26 cellular contexts compared by ENCODE assay signal in the genomic region with DNA sequence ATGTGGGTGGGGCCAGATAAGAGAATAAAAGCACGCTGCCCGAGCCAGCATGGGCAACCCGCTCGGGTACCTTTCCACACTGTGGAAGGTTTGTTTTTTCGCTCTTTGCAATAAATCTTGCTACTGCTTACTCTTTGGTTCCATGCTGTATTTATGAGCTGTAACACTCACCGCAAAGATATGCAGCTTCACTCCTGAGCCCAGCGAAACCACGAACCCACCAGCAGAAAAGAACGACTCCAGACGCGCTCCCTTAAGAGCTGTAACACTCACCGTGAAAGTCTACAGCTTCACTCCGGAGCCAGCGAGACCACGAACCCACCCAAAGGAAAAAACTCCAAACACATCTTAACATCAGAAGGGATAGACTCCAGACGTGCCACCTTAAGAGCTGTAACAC.
"Had no signal": no experiment of that assay in that cellular context is flagged by ENCODE, and none has a peak within 500 bp of the region (broad histone marks: within the 10 kb centered on the region; RNA-seq: fewer than 3 reads in every experiment).

No MANE protein-coding gene starts in this region.

- H3K27me3 ChIP-seq: body of pancreas, cardiac muscle cell, colonic mucosa, gastrocnemius medialis, hepatocyte, neutrophil, right lobe of liver, stomach, tibial artery had no signal

- H3K4me1 ChIP-seq: body of pancreas, colonic mucosa, gastrocnemius medialis, right lobe of liver, stomach, tibial artery had no signal

- H3K27ac ChIP-seq: body of pancreas, cardiac muscle cell, colonic mucosa, gastrocnemius medialis, hepatocyte, neutrophil, right lobe of liver, skin epidermis, stomach, tibial artery had no signal

- ATAC-seq: activated CD8-positive, alpha-beta T cell treated with anti-CD3 and anti-CD28 coated beads for 36 hours; activated naive CD4-positive, alpha-beta T cell treated with anti-CD3 and anti-CD28 coated beads, Interleukin-2, amount 50 U/mL, for 72 hours; body of pancreas; effector memory CD8-positive, alpha-beta T cell; gastrocnemius medialis; left cardiac atrium; right lobe of liver; stimulated activated naive B cell treated with anti-CD40 and anti-IgM and Interleukin-4, amounts not matched to agents 10 μg/mL and 1 μg/mL and 100 μg/mL, for 72 hours; T-helper 17 cell; WTC11 had no signal

- DNase-seq: activated CD4-positive, alpha-beta T cell treated with anti-CD3 and anti-CD28 coated beads for 1 hour; activated CD4-positive, alpha-beta T cell treated with anti-CD3 and anti-CD28 coated beads, Interleukin-2, amount 50 U/mL, for 1 hour; activated CD8-positive, alpha-beta T cell treated with anti-CD3 and anti-CD28 coated beads for 36 hours; activated T-cell treated with anti-CD3 and anti-CD28 coated beads, Interleukin-2, amount 50 U/mL, for 48 hours; body of pancreas; cerebellar nuclear complex; colonic mucosa; effector memory CD8-positive, alpha-beta T cell; erythroblast; gastrocnemius medialis; left cardiac atrium; mammary epithelial cell; naive B cell; nephron progenitor cell; right lobe of liver; stimulated activated CD4-positive, alpha-beta T cell treated with anti-CD3 and anti-CD28 coated beads, Interleukin-1b, Interleukin-23, amount 100 ng/mL, for 48 hours; stimulated activated naive B cell treated with anti-CD40 and anti-IgM and Interleukin-4, amounts not matched to agents 10 μg/mL and 1 μg/mL and 100 μg/mL, for 72 hours; stomach; T-helper 17 cell; tibial artery had no signal

- H3K36me3 ChIP-seq: cardiac muscle cell, colonic mucosa, gastrocnemius medialis, neutrophil, right lobe of liver, stomach, tibial artery had no signal

- H3K4me2 ChIP-seq: hepatocyte had no signal

- H3K79me2 ChIP-seq: hepatocyte had no signal

- H3K4me3 ChIP-seq: body of pancreas, cardiac muscle cell, colonic mucosa, gastrocnemius medialis, hepatocyte, right lobe of liver, skin epidermis, stomach, tibial artery had no signal

- H3K9me3 ChIP-seq: body of pancreas, colonic mucosa, gastrocnemius medialis, neutrophil, right lobe of liver, stomach, tibial artery had no signal

- H2AFZ ChIP-seq: hepatocyte had no signal
